Comparison of ENCODE assay signal across 8 cellular contexts in the genomic region with DNA sequence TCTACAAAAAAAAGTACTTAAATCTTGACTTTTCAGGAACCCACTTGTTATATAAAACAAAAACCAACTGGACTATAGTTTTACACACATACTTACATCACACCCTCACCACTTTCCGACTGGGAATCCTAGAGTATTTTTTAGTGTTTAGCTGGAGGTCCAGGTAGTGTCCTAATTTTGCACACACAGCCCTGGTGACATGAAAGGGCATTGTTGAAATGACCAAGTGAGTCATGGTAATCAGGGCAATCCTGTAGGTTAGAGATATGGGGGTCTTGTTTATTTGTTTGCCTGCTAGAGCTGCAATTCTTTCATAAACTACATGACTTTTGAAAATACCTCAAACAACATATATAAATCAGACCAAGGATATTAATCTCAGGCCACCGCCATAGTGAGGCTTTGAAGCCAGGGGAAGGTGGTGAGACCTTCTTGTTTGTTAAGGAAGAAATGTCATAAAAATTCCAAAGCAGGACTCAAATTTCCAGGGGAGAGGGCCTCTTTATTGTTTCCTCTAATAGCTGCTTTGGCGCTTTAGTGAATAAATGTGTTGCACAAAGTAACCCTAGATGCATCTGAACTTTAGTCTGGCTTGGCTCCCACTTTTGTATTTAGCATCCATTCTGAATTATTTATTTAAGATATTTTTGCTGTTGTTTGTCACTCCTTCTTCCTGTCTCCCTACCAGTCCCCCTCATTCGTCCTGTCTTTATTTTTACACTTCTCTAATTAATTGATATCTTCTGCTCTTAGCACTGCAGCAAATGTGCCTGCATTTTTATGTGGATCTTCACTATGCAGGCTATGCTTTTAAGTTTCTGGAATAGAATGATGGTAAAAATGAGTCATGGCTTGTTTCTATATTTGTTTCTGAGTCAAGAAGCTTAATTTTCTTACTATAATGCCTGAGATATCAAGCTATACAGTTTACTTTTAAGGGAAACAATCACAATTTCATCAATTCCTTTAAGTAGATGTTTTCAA.
DNase-seq lines count a peak whose midpoint lies in the region; ATAC-seq and TF ChIP-seq lines count a peak whose summit lies in the region.

No MANE protein-coding gene starts in this region.

- CTCF ChIA-PET in Calu3 (lab: Charles Lee) (interaction anchor here (0.9 to 1.4 kb wide), 6 partner anchors 11 to 567 kb away, joined by 3 to 5 read pairs (median 3); no protein-coding TSS in a partner anchor), Panc1 (lab: Charles Lee) (interaction anchor here (0.5 to 1.4 kb wide), 6 partner anchors 250 to 594 kb away, joined by 3 to 7 read pairs (median 3); no protein-coding TSS in a partner anchor)

- H3K27me3 Mint-ChIP-seq in Calu3 (ENCODE audit: unreplicated experiment) (no peaks in the 10 kb centered on the region), endothelial cell (ENCODE audit: unreplicated experiment) (peaks cover 3% of the 10 kb centered on the region)

- H3K27me3 ChIP-seq in Panc1 (ENCODE audit: control insufficient read depth, insufficient read depth, low read length), result no peaks in the 10 kb centered on the region
- no peaks in the 10 kb centered on the region for H3K27me3 ChIP-seq in trophoblast cell (ENCODE audit: insufficient read depth, low read length)
- H3K27me3 ChIP-seq in brain microvascular endothelial cell (replicated peaks), result no peaks in the 10 kb centered on the region

- no peaks in the 10 kb centered on the region for H3K9me3 Mint-ChIP-seq in Calu3 (ENCODE audit: low read depth, unreplicated experiment)
- H3K9me3 Mint-ChIP-seq in endothelial cell (ENCODE audit: unreplicated experiment), result no peaks in the 10 kb centered on the region

- TF ChIP-seq CTCF in Calu3 (IDR thresholded peaks at IDR 0.05; ENCODE audit: unreplicated experiment), result no peak
- no peak for TF ChIP-seq CTCF in Panc1 (IDR thresholded peaks at IDR 0.05)
- TF ChIP-seq CTCF in endothelial cell (IDR thresholded peaks at IDR 0.05; ENCODE audit: unreplicated experiment), result no peak
- no peak for TF ChIP-seq CTCF in brain microvascular endothelial cell (IDR thresholded peaks at IDR 0.05; ENCODE audit: low read depth, low read length, missing control alignments)

- BruUV-seq in Calu3 (replicated peaks; lab: Mats Ljungman, UMichigan) (no TSS peak), Panc1 (replicated peaks; lab: Mats Ljungman, UMichigan) (no TSS peak)

- no peaks in the 10 kb centered on the region for H3K36me3 ChIP-seq in Panc1 (ENCODE audit: control insufficient read depth, insufficient read depth, low read length)
- H3K36me3 ChIP-seq in trophoblast cell (ENCODE audit: control insufficient read depth in 1 of 2, insufficient read depth in 2 of 2, low read length in 2 of 2), result no peaks in the 10 kb centered on the region
- no peaks in the 10 kb centered on the region for H3K36me3 ChIP-seq in brain microvascular endothelial cell (replicated peaks)

- POLR2A ChIA-PET in Panc1 (lab: Charles Lee), result interaction anchor here (0.5 to 0.7 kb wide), 2 partner anchors 27 to 539 kb away, joined by 5 to 10 read pairs; no protein-coding TSS in a partner anchor

- peak overlapping the region; percentile 72 for H3K14ac ChIP-seq in trophoblast cell (ENCODE audit: low read length)

- no peak overlapping the region for H3K4me3 Mint-ChIP-seq in Calu3 (ENCODE audit: low read depth, unreplicated experiment)
- H3K4me3 Mint-ChIP-seq in endothelial cell (ENCODE audit: unreplicated experiment), result no peak overlapping the region

- intact Hi-C loops in Calu3 (cut with micrococcal nuclease; ENCODE audit: unreplicated experiment) (loop anchor here (1.0 to 5.0 kb wide), 7 partner anchors 57 to 327 kb away; no protein-coding TSS in a partner anchor), Panc1 (cut with micrococcal nuclease; ENCODE audit: unreplicated experiment) (loop anchor here (2.0 to 10.0 kb wide), 5 partner anchors 165 to 567 kb away; no protein-coding TSS in a partner anchor)

- peaks cover 35% of the 10 kb centered on the region for H3K79me1 ChIP-seq in trophoblast cell (ENCODE audit: low read length)

- H2BK12ac ChIP-seq in trophoblast cell (ENCODE audit: low read length), result peak overlapping the region; percentile 97

- peak overlapping the region; percentile 81 for H4K91ac ChIP-seq in trophoblast cell (ENCODE audit: low read depth, low read length)

- H3K79me2 ChIP-seq in trophoblast cell (ENCODE audit: control insufficient read depth, insufficient read depth, low read length, poor library complexity), result peaks cover 3% of the 10 kb centered on the region

- H3K27ac ChIP-seq in Panc1 (ENCODE audit: low read length) (peak overlapping the region; percentile 88), trophoblast cell (ENCODE audit: low read depth, low read length) (peak overlapping the region; percentile 91), brain microvascular endothelial cell (no peak overlapping the region)

- in situ Hi-C loops in Panc1 (cut with HindIII; ENCODE audit: low pct_unique_long_range_greater_than_20kb, low sequenced_read_pairs) (no loop called here), brain microvascular endothelial cell (cut with HindIII; ENCODE audit: low pct_ligation_motif_present, low sequenced_read_pairs) (no loop called here)

- H2BK120ac ChIP-seq in trophoblast cell (ENCODE audit: insufficient read depth, low read length, poor library complexity), result peak overlapping the region; percentile 98

- no peak overlapping the region for H3K23ac ChIP-seq in trophoblast cell (ENCODE audit: low read length)

- H4K12ac ChIP-seq in trophoblast cell (ENCODE audit: low read depth, low read length), result no peak overlapping the region

- H3K4me3 ChIP-seq in Panc1 (ENCODE audit: low read depth in 2 of 2, low read length in 2 of 2) (no peak overlapping the region), trophoblast cell (ENCODE audit: low read depth, low read length) (no peak overlapping the region), brain microvascular endothelial cell (ENCODE audit: low read depth, low read length) (no peak overlapping the region)

- H3K9me3 ChIP-seq in Panc1 (ENCODE audit: control insufficient read depth, insufficient read depth, low read depth, low read length) (no peaks in the 10 kb centered on the region), trophoblast cell (ENCODE audit: insufficient read depth, low read depth, low read length) (no peaks in the 10 kb centered on the region)

- peak overlapping the region; percentile 96 for H2BK5ac ChIP-seq in trophoblast cell (ENCODE audit: low read depth, low read length, poor library complexity)

- H3K36me3 Mint-ChIP-seq in Calu3 (ENCODE audit: insufficient read depth, unreplicated experiment), result no peaks in the 10 kb centered on the region
- no peaks in the 10 kb centered on the region for H3K36me3 Mint-ChIP-seq in endothelial cell (ENCODE audit: low read depth, unreplicated experiment)

- H3K4me2 ChIP-seq in trophoblast cell (ENCODE audit: low read length), result no peak overlapping the region

- DNase-seq in Calu3, result no peak
- no peak for DNase-seq in Panc1 (ENCODE audit: low read depth, low spot score)
- DNase-seq in endothelial cell (ENCODE audit: low spot score), result no peak
- DNase-seq in trophoblast cell, result peak; percentile 12 to 55
- DNase-seq in stimulated activated CD4-positive, alpha-beta T cell treated with anti-CD3 and anti-CD28 coated beads, Interleukin-2, amount 100 ng/mL, for 24 hours, result no peak
- no peak for DNase-seq in brain microvascular endothelial cell
- DNase-seq in stimulated activated CD4-positive, alpha-beta T cell treated with anti-CD3 and anti-CD28 coated beads, Interleukin-1b, Interleukin-23, amount 100 ng/mL, for 48 hours, result no peak
- no peak for DNase-seq in stimulated activated CD4-positive, alpha-beta T cell treated with anti-CD3 and anti-CD28 coated beads, Interleukin-4, amount 100 ng/mL, for 24 hours

- H3K4me1 Mint-ChIP-seq in Calu3 (ENCODE audit: low read depth, unreplicated experiment) (peaks cover 80% of the 10 kb centered on the region), endothelial cell (ENCODE audit: unreplicated experiment) (peaks cover 76% of the 10 kb centered on the region)

- ATAC-seq in Panc1, result peak; percentile 64

- no peak overlapping the region for H3K9ac ChIP-seq in trophoblast cell (ENCODE audit: low read length)

- no peak overlapping the region for H3K18ac ChIP-seq in trophoblast cell (ENCODE audit: low read length)

- no peak overlapping the region for H2AK5ac ChIP-seq in trophoblast cell (ENCODE audit: low read length)

- no CpG with 5 or more reads among the region's 4 CpGs for WGBS in trophoblast cell (ENCODE audit: extremely low coverage, insufficient coverage, insufficient read length)

- H3K4me1 ChIP-seq in Panc1 (ENCODE audit: control insufficient read depth, insufficient read depth, low read length), result peaks cover 62% of the 10 kb centered on the region
- peaks cover 16 to 24% of the 10 kb centered on the region in 2 experiments for H3K4me1 ChIP-seq in trophoblast cell (ENCODE audit: control insufficient read depth in 1 of 2, insufficient read depth in 2 of 2, low read length in 2 of 2)

- peak overlapping the region; percentile 81 for H3K4ac ChIP-seq in trophoblast cell (ENCODE audit: low read depth, low read length)

- peak overlapping the region; percentile 86 for H4K8ac ChIP-seq in trophoblast cell (ENCODE audit: low read depth, low read length)

- peak overlapping the region; percentile 43 for H3K27ac Mint-ChIP-seq in Calu3 (ENCODE audit: unreplicated experiment)
- H3K27ac Mint-ChIP-seq in endothelial cell (ENCODE audit: unreplicated experiment), result peak overlapping the region; percentile 87

- no peak overlapping the region for H2AFZ ChIP-seq in trophoblast cell (ENCODE audit: insufficient read depth, low read length, poor library complexity)

Comparison
In these comparisons a context has a peak if more than half of its experiments do, and no peak if none do; other contexts are left out.
1. DNase-seq: peak in trophoblast cell (2 of 2); none in Calu3 (single experiment), Panc1 (single experiment), endothelial cell (single experiment), stimulated activated CD4-positive, alpha-beta T cell treated with anti-CD3 and anti-CD28 coated beads, Interleukin-2, amount 100 ng/mL, for 24 hours (0 of 2), brain microvascular endothelial cell (single experiment), stimulated activated CD4-positive, alpha-beta T cell treated with anti-CD3 and anti-CD28 coated beads, Interleukin-1b, Interleukin-23, amount 100 ng/mL, for 48 hours (single experiment) and stimulated activated CD4-positive, alpha-beta T cell treated with anti-CD3 and anti-CD28 coated beads, Interleukin-4, amount 100 ng/mL, for 24 hours (single experiment).